ENCODE assay signal across 1 cellular context in genomic region chr10:99667108-99667751, GRCh38.
TF ChIP-seq lines count a peak whose summit lies in the region.

No MANE protein-coding gene starts in this region.

TF ChIP-seq in K562, 482 proteins besides CTCF, POLR2A, EP300 and RAD21 (continued from another document and continues in another):
- TF ChIP-seq ZNF518B (CRISPR knock-in tag; IDR thresholded peaks at IDR 0.05) (no peak), FOXM1 (IDR thresholded peaks at IDR 0.05; ENCODE audit: low read depth) (0 out of 2 replicates have a peak, but pooled peaks have one; percentile 32), FOXM1 (CRISPR knock-in tag; IDR thresholded peaks at IDR 0.05; ENCODE audit: low read depth) (no peak), ZNF785 (CRISPR knock-in tag; IDR thresholded peaks at IDR 0.05) (no peak), CHCHD3 (CRISPR knock-in tag; IDR thresholded peaks at IDR 0.05) (no peak), ZNF217 (CRISPR knock-in tag; IDR thresholded peaks at IDR 0.05) (no peak), POLR3G (IDR thresholded peaks at IDR 0.05; ENCODE audit: extremely low read depth, insufficient read length, insufficient replicate concordance) (no peak), TRIM24 (IDR thresholded peaks at IDR 0.05) (no peak), RFX1 (IDR thresholded peaks at IDR 0.05) (no peak), BCL6 (CRISPR knock-in tag; IDR thresholded peaks at IDR 0.05) (no peak), EHMT2 (IDR thresholded peaks at IDR 0.05) (no peak), CSDE1 (IDR thresholded peaks at IDR 0.05) (no peak), ZBTB8A (IDR thresholded peaks at IDR 0.05; ENCODE audit: partially characterized antibody) (no peak), HDGF (IDR thresholded peaks at IDR 0.05) (no peak), ZNF133 (CRISPR knock-in tag; IDR thresholded peaks at IDR 0.05) (no peak), ZEB2 (IDR thresholded peaks at IDR 0.05) (peak; percentile 46; the same call in 1 of the 2 replicates), BRF1 (IDR thresholded peaks at IDR 0.05; ENCODE audit: borderline replicate concordance, extremely low read depth, insufficient read length) (no peak), EZH2 (IDR thresholded peaks at IDR 0.05; ENCODE audit: borderline replicate concordance, low read depth, low read length) (no peak), MLX (CRISPR knock-in tag; conservative IDR thresholded peaks at IDR 0.05) (no peak), PHB2 (IDR thresholded peaks at IDR 0.05; ENCODE audit: low read depth) (no peak), ZNF280B (CRISPR knock-in tag; IDR thresholded peaks at IDR 0.05) (no peak), RBFOX2 (IDR thresholded peaks at IDR 0.05; ENCODE audit: low read depth, low read length) (no peak), TEAD4 (IDR thresholded peaks at IDR 0.05; ENCODE audit: low read length) (peak; percentile 64), TEAD4 (CRISPR knock-in tag; IDR thresholded peaks at IDR 0.05; ENCODE audit: borderline replicate concordance) (no peak), ZNF121 (CRISPR knock-in tag; conservative IDR thresholded peaks at IDR 0.05) (no peak), TCFL5 (CRISPR knock-in tag; conservative IDR thresholded peaks at IDR 0.05) (no peak), C11orf30 (IDR thresholded peaks at IDR 0.05; ENCODE audit: low read depth) (no peak), ARID1B (IDR thresholded peaks at IDR 0.05) (peak; percentile 84), GTF2E2 (tag; IDR thresholded peaks at IDR 0.05) (no peak), RERE (CRISPR knock-in tag; IDR thresholded peaks at IDR 0.05; ENCODE audit: borderline replicate concordance) (no peak), ZBTB12 (CRISPR knock-in tag; IDR thresholded peaks at IDR 0.05) (no peak), PCBP1 (IDR thresholded peaks at IDR 0.05; ENCODE audit: low read depth, low read length, poor library complexity, severe bottlenecking) (no peak)
- TF ChIP-seq, protein P1, sequence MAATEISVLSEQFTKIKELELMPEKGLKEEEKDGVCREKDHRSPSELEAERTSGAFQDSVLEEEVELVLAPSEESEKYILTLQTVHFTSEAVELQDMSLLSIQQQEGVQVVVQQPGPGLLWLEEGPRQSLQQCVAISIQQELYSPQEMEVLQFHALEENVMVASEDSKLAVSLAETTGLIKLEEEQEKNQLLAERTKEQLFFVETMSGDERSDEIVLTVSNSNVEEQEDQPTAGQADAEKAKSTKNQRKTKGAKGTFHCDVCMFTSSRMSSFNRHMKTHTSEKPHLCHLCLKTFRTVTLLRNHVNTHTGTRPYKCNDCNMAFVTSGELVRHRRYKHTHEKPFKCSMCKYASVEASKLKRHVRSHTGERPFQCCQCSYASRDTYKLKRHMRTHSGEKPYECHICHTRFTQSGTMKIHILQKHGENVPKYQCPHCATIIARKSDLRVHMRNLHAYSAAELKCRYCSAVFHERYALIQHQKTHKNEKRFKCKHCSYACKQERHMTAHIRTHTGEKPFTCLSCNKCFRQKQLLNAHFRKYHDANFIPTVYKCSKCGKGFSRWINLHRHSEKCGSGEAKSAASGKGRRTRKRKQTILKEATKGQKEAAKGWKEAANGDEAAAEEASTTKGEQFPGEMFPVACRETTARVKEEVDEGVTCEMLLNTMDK (IDR thresholded peaks at IDR 0.05; ENCODE audit: borderline replicate concordance, insufficient read depth, low read depth, low read length, poor library complexity, severe bottlenecking), result no peak
- TF ChIP-seq, protein P2, sequence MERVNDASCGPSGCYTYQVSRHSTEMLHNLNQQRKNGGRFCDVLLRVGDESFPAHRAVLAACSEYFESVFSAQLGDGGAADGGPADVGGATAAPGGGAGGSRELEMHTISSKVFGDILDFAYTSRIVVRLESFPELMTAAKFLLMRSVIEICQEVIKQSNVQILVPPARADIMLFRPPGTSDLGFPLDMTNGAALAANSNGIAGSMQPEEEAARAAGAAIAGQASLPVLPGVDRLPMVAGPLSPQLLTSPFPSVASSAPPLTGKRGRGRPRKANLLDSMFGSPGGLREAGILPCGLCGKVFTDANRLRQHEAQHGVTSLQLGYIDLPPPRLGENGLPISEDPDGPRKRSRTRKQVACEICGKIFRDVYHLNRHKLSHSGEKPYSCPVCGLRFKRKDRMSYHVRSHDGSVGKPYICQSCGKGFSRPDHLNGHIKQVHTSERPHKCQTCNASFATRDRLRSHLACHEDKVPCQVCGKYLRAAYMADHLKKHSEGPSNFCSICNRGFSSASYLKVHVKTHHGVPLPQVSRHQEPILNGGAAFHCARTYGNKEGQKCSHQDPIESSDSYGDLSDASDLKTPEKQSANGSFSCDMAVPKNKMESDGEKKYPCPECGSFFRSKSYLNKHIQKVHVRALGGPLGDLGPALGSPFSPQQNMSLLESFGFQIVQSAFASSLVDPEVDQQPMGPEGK (CRISPR knock-in tag; IDR thresholded peaks at IDR 0.05; ENCODE audit: borderline replicate concordance), result no peak
- TF ChIP-seq, protein P3, sequence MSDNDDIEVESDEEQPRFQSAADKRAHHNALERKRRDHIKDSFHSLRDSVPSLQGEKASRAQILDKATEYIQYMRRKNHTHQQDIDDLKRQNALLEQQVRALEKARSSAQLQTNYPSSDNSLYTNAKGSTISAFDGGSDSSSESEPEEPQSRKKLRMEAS (CRISPR knock-in tag; IDR thresholded peaks at IDR 0.05), result no peak
- TF ChIP-seq, protein P4, sequence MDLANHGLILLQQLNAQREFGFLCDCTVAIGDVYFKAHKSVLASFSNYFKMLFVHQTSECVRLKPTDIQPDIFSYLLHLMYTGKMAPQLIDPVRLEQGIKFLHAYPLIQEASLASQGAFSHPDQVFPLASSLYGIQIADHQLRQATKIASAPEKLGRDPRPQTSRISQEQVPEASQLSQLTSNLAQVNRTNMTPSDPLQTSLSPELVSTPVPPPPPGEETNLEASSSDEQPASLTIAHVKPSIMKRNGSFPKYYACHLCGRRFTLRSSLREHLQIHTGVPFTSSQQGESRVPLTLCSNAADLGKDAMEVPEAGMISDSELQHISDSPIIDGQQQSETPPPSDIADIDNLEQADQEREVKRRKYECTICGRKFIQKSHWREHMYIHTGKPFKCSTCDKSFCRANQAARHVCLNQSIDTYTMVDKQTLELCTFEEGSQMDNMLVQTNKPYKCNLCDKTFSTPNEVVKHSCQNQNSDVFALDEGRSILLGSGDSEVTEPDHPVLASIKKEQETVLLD (IDR thresholded peaks at IDR 0.05), result no peak
- TF ChIP-seq, protein P5, sequence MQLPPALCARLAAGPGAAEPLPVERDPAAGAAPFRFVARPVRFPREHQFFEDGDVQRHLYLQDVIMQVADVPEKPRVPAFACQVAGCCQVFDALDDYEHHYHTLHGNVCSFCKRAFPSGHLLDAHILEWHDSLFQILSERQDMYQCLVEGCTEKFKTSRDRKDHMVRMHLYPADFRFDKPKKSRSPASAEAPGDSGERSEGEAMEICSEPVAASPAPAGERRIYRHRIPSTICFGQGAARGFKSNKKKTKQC (CRISPR knock-in tag; IDR thresholded peaks at IDR 0.05), result no peak
